Comparison of ENCODE assay signal across 8 cellular contexts in genomic region chr9:122940603-122941559, GRCh38. TPM values are rescaled to one million over a fixed set of nuclear protein-coding genes. Genes with fewer than 3 reads are reported as not detected.
DNase-seq lines count a peak whose midpoint lies in the region; ATAC-seq lines count a peak whose summit lies in the region.

TSS of gene RABGAP1 (plus strand) at chr9:122941020. CDS start at chr9:122957060, 16,040 bp downstream.

- peak within 1 kb of the TSS; percentile 76 for H3K27ac Mint-ChIP-seq in activated T-helper 1 cell treated with anti-CD3 and anti-CD28 coated beads, Interleukin-12 subunit alpha, Interleukin-12 subunit beta, Interleukin-2, Interleukin-4 antibody, amounts not matched to agents 30 ng/mL and 10 ng/mL and 1 ng/mL, durations not matched to agents 14 hours and 24 hours and 36 hours
- H3K27ac Mint-ChIP-seq in naive B cell, result peak within 1 kb of the TSS; percentile 90 to 98 (median 96)
- H3K27ac Mint-ChIP-seq in stimulated activated memory B cell treated with anti-CD40 and anti-IgM and Interleukin-4, amounts not matched to agents 10 μg/mL and 1 μg/mL and 100 μg/mL, for 72 hours, result peak within 1 kb of the TSS; percentile 71

- H3K4me3 ChIP-seq in Karpas-422 (ENCODE audit: low read length), result peak within 1 kb of the TSS; percentile 88

- no peaks in the 10 kb centered on the region for H3K9me3 Mint-ChIP-seq in activated T-helper 1 cell treated with anti-CD3 and anti-CD28 coated beads, Interleukin-12 subunit alpha, Interleukin-12 subunit beta, Interleukin-2, Interleukin-4 antibody, amounts not matched to agents 30 ng/mL and 10 ng/mL and 1 ng/mL, durations not matched to agents 14 hours and 24 hours and 36 hours
- H3K9me3 Mint-ChIP-seq in naive B cell, result no peaks in the 10 kb centered on the region
- H3K9me3 Mint-ChIP-seq in stimulated activated memory B cell treated with anti-CD40 and anti-IgM and Interleukin-4, amounts not matched to agents 10 μg/mL and 1 μg/mL and 100 μg/mL, for 72 hours, result no peaks in the 10 kb centered on the region

- DNase-seq in DMS79 treated with DMSO at 0.1 percent for 48 hours (lab: John Stamatoyannopoulos, UW) (peak; percentile 95), Karpas-422 (peak; percentile 99), RKO (ENCODE audit: low spot score) (peak; percentile 99), fibroblast of gingiva (ENCODE audit: low read depth) (peak; percentile 98), naive B cell (peak; percentile 94)
- DNase-seq in activated T-helper 1 cell treated with anti-CD3 and anti-CD28 coated beads, Interleukin-12 subunit alpha, Interleukin-12 subunit beta, Interleukin-2, Interleukin-4 antibody, amounts not matched to agents 30 ng/mL and 10 ng/mL and 1 ng/mL, durations not matched to agents 14 hours and 24 hours and 36 hours (ENCODE audit: low spot score), result peak; percentile 97

- peaks cover 1% of the 10 kb centered on the region for H3K27me3 Mint-ChIP-seq in activated T-helper 1 cell treated with anti-CD3 and anti-CD28 coated beads, Interleukin-12 subunit alpha, Interleukin-12 subunit beta, Interleukin-2, Interleukin-4 antibody, amounts not matched to agents 30 ng/mL and 10 ng/mL and 1 ng/mL, durations not matched to agents 14 hours and 24 hours and 36 hours (ENCODE audit: insufficient read depth)
- H3K27me3 Mint-ChIP-seq in naive B cell, result no peaks in the 10 kb centered on the region
- H3K27me3 Mint-ChIP-seq in stimulated activated memory B cell treated with anti-CD40 and anti-IgM and Interleukin-4, amounts not matched to agents 10 μg/mL and 1 μg/mL and 100 μg/mL, for 72 hours, result no peaks in the 10 kb centered on the region

- peaks cover 27% of the 10 kb centered on the region for H3K4me1 Mint-ChIP-seq in activated T-helper 1 cell treated with anti-CD3 and anti-CD28 coated beads, Interleukin-12 subunit alpha, Interleukin-12 subunit beta, Interleukin-2, Interleukin-4 antibody, amounts not matched to agents 30 ng/mL and 10 ng/mL and 1 ng/mL, durations not matched to agents 14 hours and 24 hours and 36 hours (ENCODE audit: low read depth)
- peaks cover 26 to 42% (median 28%) of the 10 kb centered on the region in 3 donors for H3K4me1 Mint-ChIP-seq in naive B cell
- peaks cover 31% of the 10 kb centered on the region for H3K4me1 Mint-ChIP-seq in stimulated activated memory B cell treated with anti-CD40 and anti-IgM and Interleukin-4, amounts not matched to agents 10 μg/mL and 1 μg/mL and 100 μg/mL, for 72 hours

- intact Hi-C loops in activated T-helper 1 cell treated with anti-CD3 and anti-CD28 coated beads, Interleukin-12 subunit alpha, Interleukin-12 subunit beta, Interleukin-2, Interleukin-4 antibody, amounts not matched to agents 30 ng/mL and 10 ng/mL and 1 ng/mL, durations not matched to agents 14 hours and 24 hours and 36 hours (cut with micrococcal nuclease), result loop anchor here (1.0 to 2.0 kb wide), 6 partner anchors 10 to 398 kb away; partner anchors contain the start of genes RC3H2, STRBP, ZBTB26 and ZBTB6

- H3K4me1 ChIP-seq in Karpas-422 (ENCODE audit: low read length), result peaks cover 48% of the 10 kb centered on the region

- H3K9me2 ChIP-seq in Karpas-422 (replicated peaks; ENCODE audit: insufficient read depth, low read length), result no peaks in the 10 kb centered on the region

- H3K4me3 Mint-ChIP-seq in activated T-helper 1 cell treated with anti-CD3 and anti-CD28 coated beads, Interleukin-12 subunit alpha, Interleukin-12 subunit beta, Interleukin-2, Interleukin-4 antibody, amounts not matched to agents 30 ng/mL and 10 ng/mL and 1 ng/mL, durations not matched to agents 14 hours and 24 hours and 36 hours, result peak within 1 kb of the TSS; percentile 98
- peak within 1 kb of the TSS; percentile 88 to 95 (median 94) for H3K4me3 Mint-ChIP-seq in naive B cell
- peak within 1 kb of the TSS; percentile 94 for H3K4me3 Mint-ChIP-seq in stimulated activated memory B cell treated with anti-CD40 and anti-IgM and Interleukin-4, amounts not matched to agents 10 μg/mL and 1 μg/mL and 100 μg/mL, for 72 hours

- H3K36me3 Mint-ChIP-seq in activated T-helper 1 cell treated with anti-CD3 and anti-CD28 coated beads, Interleukin-12 subunit alpha, Interleukin-12 subunit beta, Interleukin-2, Interleukin-4 antibody, amounts not matched to agents 30 ng/mL and 10 ng/mL and 1 ng/mL, durations not matched to agents 14 hours and 24 hours and 36 hours (ENCODE audit: low read depth), result peaks cover 11% of the 10 kb centered on the region
- H3K36me3 Mint-ChIP-seq in naive B cell, result peaks cover 0 to 4% of the 10 kb centered on the region in 2 donors
- peaks cover 25% of the 10 kb centered on the region for H3K36me3 Mint-ChIP-seq in stimulated activated memory B cell treated with anti-CD40 and anti-IgM and Interleukin-4, amounts not matched to agents 10 μg/mL and 1 μg/mL and 100 μg/mL, for 72 hours

- peak within 1 kb of the TSS; percentile 88 for H3K27ac ChIP-seq in Karpas-422 (ENCODE audit: low read length)

- H3K36me3 ChIP-seq in Karpas-422 (ENCODE audit: insufficient read depth, low read length), result peaks cover 24% of the 10 kb centered on the region

- peak within 1 kb of the TSS; percentile 81 for H3K9ac ChIP-seq in Karpas-422 (ENCODE audit: low read length)

- H3K27me3 ChIP-seq in Karpas-422 (ENCODE audit: low read length), result no peaks in the 10 kb centered on the region

- H3K9me3 ChIP-seq in Karpas-422 (ENCODE audit: low read length), result no peaks in the 10 kb centered on the region

- 0 out of 2 replicates have a peak within 1 kb of the TSS, but pooled peaks have one; percentile 18 for H2AFZ ChIP-seq in Karpas-422 (ENCODE audit: low read length)

- H3K4me2 ChIP-seq in Karpas-422 (ENCODE audit: low read depth, low read length, poor library complexity, severe bottlenecking), result peak within 1 kb of the TSS; percentile 93

- peaks cover 8% of the 10 kb centered on the region for H4K20me1 ChIP-seq in Karpas-422 (ENCODE audit: insufficient read depth, low read depth, low read length)

- ATAC-seq in GM21825 (IDR thresholded peaks at IDR 0.05; ENCODE audit: unreplicated experiment) (peak; percentile 97), naive B cell (ENCODE audit: low read depth in 2 of 2) (peak; percentile 93 to 94)
- ATAC-seq in stimulated activated memory B cell treated with anti-CD40 and anti-IgM and Interleukin-4, amounts not matched to agents 10 μg/mL and 1 μg/mL and 100 μg/mL, for 72 hours, result peak; percentile 100

- peaks cover 78% of the 10 kb centered on the region for H3K79me2 ChIP-seq in Karpas-422 (ENCODE audit: low read length)

RNA-seq across cellular contexts. Expression of gene RABGAP1, which starts in this region (rescaled TPM):
- 46.0 and 85.1 TPM in 2 replicates for total RNA-seq in Karpas-422 (2014; rRNA removed; shearing (Covaris generic); ENCODE audit: low replicate concordance)
- 26.6 and 30.2 TPM in 2 replicates for total RNA-seq in activated T-helper 1 cell treated with anti-CD3 and anti-CD28 coated beads, Interleukin-12 subunit alpha, Interleukin-12 subunit beta, Interleukin-2, Interleukin-4 antibody, amounts not matched to agents 30 ng/mL and 10 ng/mL and 1 ng/mL, durations not matched to agents 14 hours and 24 hours and 36 hours
- polyA plus RNA-seq in naive B cell (ENCODE audit: low read depth in 6 of 6), result 10 to 100 TPM; 27.6 to 37.9 (median 34.2) TPM

Comparison
In these comparisons a context has a peak if more than half of its experiments do, and no peak if none do; other contexts are left out.
1. Peak in every context shown above with its lines: DNase-seq, ATAC-seq, H3K4me3 ChIP-seq and H3K27ac ChIP-seq.